11 cellular contexts compared by ENCODE assay signal in genomic region chr5:61587120-61587519, GRCh38.
"Had no signal": no experiment of that assay in that cellular context is flagged by ENCODE, and none has a peak within 500 bp of the region (broad histone marks: within the 10 kb centered on the region; RNA-seq: fewer than 3 reads in every experiment).

No MANE protein-coding gene starts in this region.

- H3K4me3 Mint-ChIP-seq: activated naive CD4-positive, alpha-beta T cell treated with anti-CD3 and anti-CD28 coated beads for 36 hours; activated naive CD8-positive, alpha-beta T cell treated with anti-CD3 and anti-CD28 coated beads, Interleukin-2, amount 50 U/mL, for 24 hours; activated T-helper 17 cell treated with anti-CD3 and anti-CD28 coated beads, Interleukin-2, amount 50 U/mL, for 72 hours; neural crest cell; stimulated activated memory B cell treated with anti-CD40 and anti-IgM and Interleukin-4, amounts not matched to agents 10 μg/mL and 1 μg/mL and 100 μg/mL, for 72 hours had no signal

- DNase-seq: activated CD4-positive, CD25-positive, alpha-beta regulatory T cell treated with anti-CD3 and anti-CD28 coated beads, Interleukin-2, amount 50 U/mL, for 72 hours; activated naive CD4-positive, alpha-beta T cell treated with anti-CD3 and anti-CD28 coated beads for 36 hours; activated naive CD8-positive, alpha-beta T cell treated with anti-CD3 and anti-CD28 coated beads, Interleukin-2, amount 50 U/mL, for 24 hours; activated T-cell treated with anti-CD3 and anti-CD28 coated beads for 4 hours; colonic mucosa; foreskin keratinocyte had no signal

- H3K27ac Mint-ChIP-seq: activated naive CD4-positive, alpha-beta T cell treated with anti-CD3 and anti-CD28 coated beads for 36 hours; activated naive CD8-positive, alpha-beta T cell treated with anti-CD3 and anti-CD28 coated beads, Interleukin-2, amount 50 U/mL, for 24 hours; activated T-helper 17 cell treated with anti-CD3 and anti-CD28 coated beads, Interleukin-2, amount 50 U/mL, for 72 hours; stimulated activated memory B cell treated with anti-CD40 and anti-IgM and Interleukin-4, amounts not matched to agents 10 μg/mL and 1 μg/mL and 100 μg/mL, for 72 hours had no signal

- H3K4me1 Mint-ChIP-seq: activated naive CD8-positive, alpha-beta T cell treated with anti-CD3 and anti-CD28 coated beads, Interleukin-2, amount 50 U/mL, for 24 hours; activated T-helper 17 cell treated with anti-CD3 and anti-CD28 coated beads, Interleukin-2, amount 50 U/mL, for 72 hours; stimulated activated memory B cell treated with anti-CD40 and anti-IgM and Interleukin-4, amounts not matched to agents 10 μg/mL and 1 μg/mL and 100 μg/mL, for 72 hours had no signal

- H3K4me3 ChIP-seq: ascending aorta, colonic mucosa, esophagus muscularis mucosa had no signal

- ATAC-seq: activated naive CD8-positive, alpha-beta T cell treated with anti-CD3 and anti-CD28 coated beads, Interleukin-2, amount 50 U/mL, for 24 hours; activated T-helper 17 cell treated with anti-CD3 and anti-CD28 coated beads, Interleukin-2, amount 50 U/mL, for 72 hours; foreskin keratinocyte; stimulated activated memory B cell treated with anti-CD40 and anti-IgM and Interleukin-4, amounts not matched to agents 10 μg/mL and 1 μg/mL and 100 μg/mL, for 72 hours had no signal

- H3K36me3 Mint-ChIP-seq: stimulated activated memory B cell treated with anti-CD40 and anti-IgM and Interleukin-4, amounts not matched to agents 10 μg/mL and 1 μg/mL and 100 μg/mL, for 72 hours had no signal
